Comparison of ENCODE assay signal across 27 cellular contexts in genomic region chr12:3233813-3234212, GRCh38.
A peak's percentile ranks its signal among the peaks of the same experiment; 100 is the strongest.
DNase-seq lines count a peak whose midpoint lies in the region; ATAC-seq and TF ChIP-seq lines count a peak whose summit lies in the region.
"Had no signal": no experiment of that assay in that cellular context is flagged by ENCODE, and none has a peak within 500 bp of the region (broad histone marks: within the 10 kb centered on the region; RNA-seq: fewer than 3 reads in every experiment).

No MANE protein-coding gene starts in this region.

- CTCF ChIA-PET in WTC11 (lab: Charles Lee): interaction anchor here (0.8 to 3.8 kb wide), 3 partner anchors 26 to 99 kb away, joined by 3 to 17 read pairs (median 6); no protein-coding TSS in a partner anchor

- DNase-seq in G401 (ENCODE audit: low spot score): peak; percentile 71
- DNase-seq in WTC11 (ENCODE audit: low spot score): no peak
- no peak for DNase-seq in left colon
- no peak for DNase-seq in NCI-H345 (lab: John Stamatoyannopoulos, UW)
- no peak for DNase-seq in MV-4-11 (lab: John Stamatoyannopoulos, UW)
- no peak for DNase-seq in GOT3 (lab: John Stamatoyannopoulos, UW)
- DNase-seq: activated CD4-positive, alpha-beta T cell treated with anti-CD3 and anti-CD28 coated beads for 36 hours; activated T-cell treated with anti-CD3 and anti-CD28 coated beads for 4 hours; DMS53; H9; kidney; mammary epithelial cell; NCI-H1436; NCI-H2107; NCI-H524 treated with DMSO at 0.1 percent for 48 hours; stimulated activated CD4-positive, alpha-beta T cell treated with anti-CD3 and anti-CD28 coated beads, Interleukin-12 subunit alpha, Interleukin-12 subunit beta, amount 100 ng/mL, for 4 hours; stimulated activated CD4-positive, alpha-beta T cell treated with anti-CD3 and anti-CD28 coated beads, Interleukin-4, amount 100 ng/mL, for 24 hours had no signal

- ATAC-seq in WTC11 (no peak), left colon (peak; percentile 86)
- ATAC-seq: activated CD4-positive, alpha-beta T cell treated with anti-CD3 and anti-CD28 coated beads for 36 hours; K562; sciatic nerve; stimulated activated effector memory CD8-positive, alpha-beta T cell treated with anti-CD3 and anti-CD28 coated beads, Interleukin-12 subunit alpha, Interleukin-12 subunit beta, amount 100 ng/mL, for 72 hours had no signal

- H3K27ac Mint-ChIP-seq in WTC11: peak overlapping the region; percentile 25; the same call in 1 of the 2 replicates
- H3K27ac Mint-ChIP-seq: activated CD4-positive, alpha-beta T cell treated with anti-CD3 and anti-CD28 coated beads for 36 hours; activated naive CD8-positive, alpha-beta T cell; H9; stimulated activated effector memory CD8-positive, alpha-beta T cell treated with anti-CD3 and anti-CD28 coated beads, Interleukin-12 subunit alpha, Interleukin-12 subunit beta, amount 100 ng/mL, for 72 hours; T-helper 1 cell treated with Interleukin-12 subunit alpha and Interleukin-12 subunit beta and Interleukin-4 antibody, amounts not matched to agents 30 μg/mL and 1 μg/mL, for 36 hours; type B pancreatic cell had no signal

- intact Hi-C loops in left colon (cut with DNase I, micrococcal nuclease): no loop called here

- H3K4me1 Mint-ChIP-seq in WTC11: peaks cover 61% of the 10 kb centered on the region
- H3K4me1 Mint-ChIP-seq: activated CD4-positive, alpha-beta T cell treated with anti-CD3 and anti-CD28 coated beads for 36 hours; central memory CD8-positive, alpha-beta T cell; stimulated activated effector memory CD8-positive, alpha-beta T cell treated with anti-CD3 and anti-CD28 coated beads, Interleukin-12 subunit alpha, Interleukin-12 subunit beta, amount 100 ng/mL, for 72 hours had no signal

- H3K36me3 Mint-ChIP-seq in WTC11: peaks cover 4% of the 10 kb centered on the region
- H3K36me3 Mint-ChIP-seq: activated naive CD8-positive, alpha-beta T cell; stimulated activated effector memory CD8-positive, alpha-beta T cell treated with anti-CD3 and anti-CD28 coated beads, Interleukin-12 subunit alpha, Interleukin-12 subunit beta, amount 100 ng/mL, for 72 hours had no signal

- POLR2A ChIA-PET in WTC11 (lab: Charles Lee): no interaction called here

- no peaks in the 10 kb centered on the region for H3K27me3 Mint-ChIP-seq in WTC11 (ENCODE audit: low read depth)
- H3K27me3 Mint-ChIP-seq: activated CD4-positive, alpha-beta T cell treated with anti-CD3 and anti-CD28 coated beads for 36 hours; activated naive CD8-positive, alpha-beta T cell had no signal

- TF ChIP-seq CTCF in C4-2B (conservative IDR thresholded peaks at IDR 0.05) (no peak), WTC11 (IDR thresholded peaks at IDR 0.05) (no peak)

- H3K4me3 Mint-ChIP-seq in WTC11: no peak overlapping the region
- H3K4me3 Mint-ChIP-seq: activated CD4-positive, alpha-beta T cell treated with anti-CD3 and anti-CD28 coated beads for 36 hours; activated naive CD8-positive, alpha-beta T cell; central memory CD8-positive, alpha-beta T cell; H9; neural crest cell; stimulated activated effector memory CD8-positive, alpha-beta T cell treated with anti-CD3 and anti-CD28 coated beads, Interleukin-12 subunit alpha, Interleukin-12 subunit beta, amount 100 ng/mL, for 72 hours; T-helper 1 cell treated with Interleukin-12 subunit alpha and Interleukin-12 subunit beta and Interleukin-4 antibody, amounts not matched to agents 30 μg/mL and 1 μg/mL, for 36 hours; type B pancreatic cell had no signal

- H3K27ac ChIP-seq in C4-2B: peak overlapping the region; percentile 23; the same call in 1 of the 2 replicates
- H3K27ac ChIP-seq: SJSA1 had no signal

- H3K9me3 Mint-ChIP-seq in WTC11: peaks cover 5% of the 10 kb centered on the region; the same call in 1 of the 2 replicates
- H3K9me3 Mint-ChIP-seq: central memory CD8-positive, alpha-beta T cell; neural crest cell; T-helper 1 cell treated with Interleukin-12 subunit alpha and Interleukin-12 subunit beta and Interleukin-4 antibody, amounts not matched to agents 30 μg/mL and 1 μg/mL, for 36 hours had no signal

- in situ Hi-C loops in G401 (cut with HindIII; ENCODE audit: low sequenced_read_pairs): no loop called here

TF ChIP-seq in WTC11, 78 proteins besides CTCF, POLR2A, EP300 and RAD21 (continues in another document):
- TF ChIP-seq E2F5 (CRISPR knock-in tag; IDR thresholded peaks at IDR 0.05) (no peak), ZBTB21 (CRISPR knock-in tag; IDR thresholded peaks at IDR 0.05; ENCODE audit: borderline replicate concordance) (no peak), FOXK1 (CRISPR knock-in tag; IDR thresholded peaks at IDR 0.05) (no peak), OVOL2 (CRISPR knock-in tag; IDR thresholded peaks at IDR 0.05; ENCODE audit: borderline replicate concordance) (no peak), ATF1 (CRISPR knock-in tag; IDR thresholded peaks at IDR 0.05) (no peak), AR (CRISPR knock-in tag; IDR thresholded peaks at IDR 0.05) (no peak), GTF2I (CRISPR knock-in tag; conservative IDR thresholded peaks at IDR 0.05) (no peak)
- TF ChIP-seq, protein P1, sequence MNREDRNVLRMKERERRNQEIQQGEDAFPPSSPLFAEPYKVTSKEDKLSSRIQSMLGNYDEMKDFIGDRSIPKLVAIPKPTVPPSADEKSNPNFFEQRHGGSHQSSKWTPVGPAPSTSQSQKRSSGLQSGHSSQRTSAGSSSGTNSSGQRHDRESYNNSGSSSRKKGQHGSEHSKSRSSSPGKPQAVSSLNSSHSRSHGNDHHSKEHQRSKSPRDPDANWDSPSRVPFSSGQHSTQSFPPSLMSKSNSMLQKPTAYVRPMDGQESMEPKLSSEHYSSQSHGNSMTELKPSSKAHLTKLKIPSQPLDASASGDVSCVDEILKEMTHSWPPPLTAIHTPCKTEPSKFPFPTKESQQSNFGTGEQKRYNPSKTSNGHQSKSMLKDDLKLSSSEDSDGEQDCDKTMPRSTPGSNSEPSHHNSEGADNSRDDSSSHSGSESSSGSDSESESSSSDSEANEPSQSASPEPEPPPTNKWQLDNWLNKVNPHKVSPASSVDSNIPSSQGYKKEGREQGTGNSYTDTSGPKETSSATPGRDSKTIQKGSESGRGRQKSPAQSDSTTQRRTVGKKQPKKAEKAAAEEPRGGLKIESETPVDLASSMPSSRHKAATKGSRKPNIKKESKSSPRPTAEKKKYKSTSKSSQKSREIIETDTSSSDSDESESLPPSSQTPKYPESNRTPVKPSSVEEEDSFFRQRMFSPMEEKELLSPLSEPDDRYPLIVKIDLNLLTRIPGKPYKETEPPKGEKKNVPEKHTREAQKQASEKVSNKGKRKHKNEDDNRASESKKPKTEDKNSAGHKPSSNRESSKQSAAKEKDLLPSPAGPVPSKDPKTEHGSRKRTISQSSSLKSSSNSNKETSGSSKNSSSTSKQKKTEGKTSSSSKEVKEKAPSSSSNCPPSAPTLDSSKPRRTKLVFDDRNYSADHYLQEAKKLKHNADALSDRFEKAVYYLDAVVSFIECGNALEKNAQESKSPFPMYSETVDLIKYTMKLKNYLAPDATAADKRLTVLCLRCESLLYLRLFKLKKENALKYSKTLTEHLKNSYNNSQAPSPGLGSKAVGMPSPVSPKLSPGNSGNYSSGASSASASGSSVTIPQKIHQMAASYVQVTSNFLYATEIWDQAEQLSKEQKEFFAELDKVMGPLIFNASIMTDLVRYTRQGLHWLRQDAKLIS (CRISPR knock-in tag; IDR thresholded peaks at IDR 0.05; ENCODE audit: borderline replicate concordance): no peak
